ENCODE assay signal across 9 cellular contexts in genomic region chr14:105485720-105486332, GRCh38. TPM values are rescaled to one million over a fixed set of nuclear protein-coding genes. Genes with fewer than 3 reads are reported as not detected.
DNase-seq lines count a peak whose midpoint lies in the region; ATAC-seq and TF ChIP-seq lines count a peak whose summit lies in the region.
"Had no signal": no experiment of that assay in that cellular context is flagged by ENCODE, and none has a peak within 500 bp of the region (broad histone marks: within the 10 kb centered on the region; RNA-seq: fewer than 3 reads in every experiment).

No MANE protein-coding gene starts in this region.

- peak; percentile 55 for TF ChIP-seq CTCF in GM12874 (IDR thresholded peaks at IDR 0.05; ENCODE audit: insufficient read depth, low read depth, low read length)
- TF ChIP-seq CTCF in thyroid gland (IDR thresholded peaks at IDR 0.05): peak in 2 of 6 experiments; percentile 7 to 10

- TF ChIP-seq POLR2A in thyroid gland (IDR thresholded peaks at IDR 0.05): no peak

- H3K9me3 Mint-ChIP-seq in activated naive CD4-positive, alpha-beta T cell treated with anti-CD3 and anti-CD28 coated beads, Interleukin-2, amount 10 ng/mL, durations not matched to agents 7 days and 5 days: no peaks in the 10 kb centered on the region

- H3K36me3 ChIP-seq in thyroid gland: no peaks in the 10 kb centered on the region
- H3K36me3 ChIP-seq: neutrophil had no signal

- CTCF ChIA-PET in activated naive CD4-positive, alpha-beta T cell treated with anti-CD3 and anti-CD28 coated beads, Interleukin-2, amount 10 ng/mL, durations not matched to agents 7 days and 5 days (lab: Charles Lee): interaction anchor here (0.6 to 1.4 kb wide), 2 partner anchors 22 to 47 kb away, joined by 4 read pairs; no protein-coding TSS in a partner anchor

- H3K27ac ChIP-seq in thyroid gland: peak overlapping the region in 2 of 3 donors; percentile 33 to 73
- H3K27ac ChIP-seq: neutrophil had no signal

- ATAC-seq in HG02571 (IDR thresholded peaks at IDR 0.05; ENCODE audit: unreplicated experiment): no peak

- H3K4me3 ChIP-seq in thyroid gland (replicated peaks in 1 of 3): no peak overlapping the region

- peaks cover 61% of the 10 kb centered on the region for H3K4me1 Mint-ChIP-seq in activated naive CD4-positive, alpha-beta T cell treated with anti-CD3 and anti-CD28 coated beads, Interleukin-2, amount 10 ng/mL, durations not matched to agents 7 days and 5 days

- no peaks in the 10 kb centered on the region for H3K9me3 ChIP-seq in thyroid gland
- H3K9me3 ChIP-seq: neutrophil had no signal

- DNase-seq in NCI-H460 (ENCODE audit: extremely low read depth, low read depth): peak; percentile 67
- peak; percentile 60 for DNase-seq in activated naive CD4-positive, alpha-beta T cell treated with anti-CD3 and anti-CD28 coated beads, Interleukin-2, amount 10 ng/mL, durations not matched to agents 7 days and 5 days
- DNase-seq in islet precursor cell: peak; percentile 89
- DNase-seq in thyroid gland: peak in 1 of 2 donors; percentile 35
- DNase-seq in Ammon's horn (ENCODE audit: low spot score): no peak
- no peak for DNase-seq in NCI-H345 (lab: John Stamatoyannopoulos, UW)

- WGBS in thyroid gland, 2 donors: 38% methylated on average over 11 of the region's 21 CpGs; no CpG with 5 or more reads in 1 of the 2 donors

- peaks cover 66 to 87% of the 10 kb centered on the region in 2 donors for H3K4me1 ChIP-seq in thyroid gland

- peaks cover 7% of the 10 kb centered on the region for H3K36me3 Mint-ChIP-seq in activated naive CD4-positive, alpha-beta T cell treated with anti-CD3 and anti-CD28 coated beads, Interleukin-2, amount 10 ng/mL, durations not matched to agents 7 days and 5 days

- intact Hi-C loops in thyroid gland (cut with DNase I): loop anchor here (5.0 kb wide), 1 partner anchor 119 kb away; no protein-coding TSS in a partner anchor

- H3K27ac Mint-ChIP-seq in activated naive CD4-positive, alpha-beta T cell treated with anti-CD3 and anti-CD28 coated beads, Interleukin-2, amount 10 ng/mL, durations not matched to agents 7 days and 5 days: peak overlapping the region; percentile 42

- no peaks in the 10 kb centered on the region for H3K27me3 ChIP-seq in thyroid gland

- H3K4me3 Mint-ChIP-seq in activated naive CD4-positive, alpha-beta T cell treated with anti-CD3 and anti-CD28 coated beads, Interleukin-2, amount 10 ng/mL, durations not matched to agents 7 days and 5 days: peak overlapping the region; percentile 41

- peaks cover 40% of the 10 kb centered on the region for H3K27me3 Mint-ChIP-seq in activated naive CD4-positive, alpha-beta T cell treated with anti-CD3 and anti-CD28 coated beads, Interleukin-2, amount 10 ng/mL, durations not matched to agents 7 days and 5 days

RNA-seq across cellular contexts. Expression of gene CRIP1, which starts 0.9 kb away (rescaled TPM):
- 65.3 and 85.6 TPM in 2 replicates for total RNA-seq in NCI-H460 (2014; rRNA removed; shearing (Covaris generic))
- polyA plus RNA-seq in NCI-H460 (2014; cell fraction: nucleus; rRNA removed): 90.1 and 167 TPM in 2 replicates
- 10 to 100 TPM in 3 of 4 donors, 1 to 10 TPM in 1; 6.0 to 30.8 (median 18.5) TPM for total RNA-seq in thyroid gland

RNA-seq across cellular contexts. Expression of gene TEDC1, which starts 5.2 kb away (rescaled TPM):
- total RNA-seq in NCI-H460 (2014; rRNA removed; shearing (Covaris generic)): 21.3 and 23.1 TPM in 2 replicates
- 189 and 228 TPM in 2 replicates for polyA plus RNA-seq in NCI-H460 (2014; cell fraction: nucleus; rRNA removed)
- 10 to 100 TPM in 2 of 4 donors, 1 to 10 TPM in 2; 3.4 to 13.9 (median 8.5) TPM for total RNA-seq in thyroid gland

RNA-seq across cellular contexts. Expression of gene CRIP2, which starts 11.2 kb away (rescaled TPM):
- 13.6 and 18.7 TPM in 2 replicates for total RNA-seq in NCI-H460 (2014; rRNA removed; shearing (Covaris generic))
- 21.1 and 26.1 TPM in 2 replicates for polyA plus RNA-seq in NCI-H460 (2014; cell fraction: nucleus; rRNA removed)
- total RNA-seq in thyroid gland: 100 to 1,000 TPM; 101 to 160 (median 136) TPM

RNA-seq across cellular contexts. Expression of gene TMEM121, which starts 40.6 kb away (rescaled TPM):
- total RNA-seq in NCI-H460 (2014; rRNA removed; shearing (Covaris generic)): 1.9 and 3.1 TPM in 2 replicates
- polyA plus RNA-seq in NCI-H460 (2014; cell fraction: nucleus; rRNA removed): 7.5 and 14.5 TPM in 2 replicates
- 10 to 100 TPM in 3 of 4 donors, 1 to 10 TPM in 1; 9.3 to 19.1 (median 15.2) TPM for total RNA-seq in thyroid gland

Comparison
In these comparisons a context has a peak if more than half of its experiments do, and no peak if none do; other contexts are left out.
1. DNase-seq: peak in NCI-H460 (single experiment), activated naive CD4-positive, alpha-beta T cell treated with anti-CD3 and anti-CD28 coated beads, Interleukin-2, amount 10 ng/mL, durations not matched to agents 7 days and 5 days (single experiment) and islet precursor cell (single experiment); none in Ammon's horn (single experiment) and NCI-H345 (single experiment).